In the genomic region with DNA sequence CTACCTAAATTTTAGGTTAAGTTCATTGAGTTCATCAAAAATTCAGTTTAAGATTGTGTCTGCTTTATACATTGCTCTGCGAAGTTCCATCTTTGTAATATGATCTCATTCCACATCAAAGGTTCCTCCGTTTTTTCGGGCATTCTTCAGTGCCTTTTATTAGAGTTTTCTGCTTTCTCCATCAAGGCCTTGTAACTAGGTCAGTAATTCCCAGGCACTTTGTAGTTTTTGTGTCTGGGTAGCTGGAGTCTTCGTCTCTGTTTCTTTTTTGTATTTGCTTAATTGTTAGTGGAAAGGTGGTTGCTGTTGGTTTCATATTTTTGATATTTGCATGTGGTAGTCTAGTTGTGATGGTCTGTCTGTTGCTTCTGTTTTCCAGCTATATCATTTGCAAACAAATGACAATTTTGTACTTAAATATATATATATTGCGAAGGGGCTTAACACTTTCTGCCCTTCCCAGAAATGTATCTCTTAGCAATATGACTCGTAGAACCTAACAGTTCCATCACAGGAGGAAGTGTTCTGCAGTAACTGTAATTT, we compare ENCODE assay signal across 9 cellular contexts.
DNase-seq lines count a peak whose midpoint lies in the region; ATAC-seq and TF ChIP-seq lines count a peak whose summit lies in the region.
"Had no signal": no experiment of that assay in that cellular context is flagged by ENCODE, and none has a peak within 500 bp of the region (broad histone marks: within the 10 kb centered on the region; RNA-seq: fewer than 3 reads in every experiment).

No MANE protein-coding gene starts in this region.

- H3K4me1 Mint-ChIP-seq in activated CD4-positive, alpha-beta T cell treated with anti-CD3 and anti-CD28 coated beads, Interleukin-2, amount 10 ng/mL, durations not matched to agents 24 days and 14 days, result peaks cover 69% of the 10 kb centered on the region
- H3K4me1 Mint-ChIP-seq in stimulated activated naive B cell treated with anti-CD40 and anti-IgM and Interleukin-4, amounts not matched to agents 10 μg/mL and 1 μg/mL and 100 μg/mL, for 72 hours, result peaks cover 47 to 87% of the 10 kb centered on the region in 2 donors

- H3K27ac Mint-ChIP-seq in activated CD4-positive, alpha-beta T cell treated with anti-CD3 and anti-CD28 coated beads, Interleukin-2, amount 10 ng/mL, durations not matched to agents 24 days and 14 days, result peak overlapping the region; percentile 93
- peak overlapping the region; percentile 85 for H3K27ac Mint-ChIP-seq in stimulated activated naive B cell treated with anti-CD40 and anti-IgM and Interleukin-4, amounts not matched to agents 10 μg/mL and 1 μg/mL and 100 μg/mL, for 72 hours

- no peaks in the 10 kb centered on the region for H3K36me3 ChIP-seq in adrenal gland (replicated peaks in 1 of 2)

- no peak for TF ChIP-seq CTCF in adrenal gland (IDR thresholded peaks at IDR 0.05)

- peak overlapping the region; percentile 82 for H3K4me3 Mint-ChIP-seq in activated CD4-positive, alpha-beta T cell treated with anti-CD3 and anti-CD28 coated beads, Interleukin-2, amount 10 ng/mL, durations not matched to agents 24 days and 14 days
- peak overlapping the region; percentile 37 to 68 for H3K4me3 Mint-ChIP-seq in stimulated activated naive B cell treated with anti-CD40 and anti-IgM and Interleukin-4, amounts not matched to agents 10 μg/mL and 1 μg/mL and 100 μg/mL, for 72 hours

- ATAC-seq in HG03135 (IDR thresholded peaks at IDR 0.05; ENCODE audit: unreplicated experiment), result peak; percentile 28
- peak; percentile 26 to 31 for ATAC-seq in stimulated activated naive B cell treated with anti-CD40 and anti-IgM and Interleukin-4, amounts not matched to agents 10 μg/mL and 1 μg/mL and 100 μg/mL, for 72 hours (replicated peaks)

- no peaks in the 10 kb centered on the region for H3K9me3 Mint-ChIP-seq in activated CD4-positive, alpha-beta T cell treated with anti-CD3 and anti-CD28 coated beads, Interleukin-2, amount 10 ng/mL, durations not matched to agents 24 days and 14 days
- no peaks in the 10 kb centered on the region for H3K9me3 Mint-ChIP-seq in stimulated activated naive B cell treated with anti-CD40 and anti-IgM and Interleukin-4, amounts not matched to agents 10 μg/mL and 1 μg/mL and 100 μg/mL, for 72 hours

- TF ChIP-seq POLR2A in adrenal gland (IDR thresholded peaks at IDR 0.05), result no peak

- no peaks in the 10 kb centered on the region for H3K27me3 Mint-ChIP-seq in activated CD4-positive, alpha-beta T cell treated with anti-CD3 and anti-CD28 coated beads, Interleukin-2, amount 10 ng/mL, durations not matched to agents 24 days and 14 days
- H3K27me3 Mint-ChIP-seq in stimulated activated naive B cell treated with anti-CD40 and anti-IgM and Interleukin-4, amounts not matched to agents 10 μg/mL and 1 μg/mL and 100 μg/mL, for 72 hours, result no peaks in the 10 kb centered on the region

- H3K4me1 ChIP-seq in adrenal gland (replicated peaks in 1 of 2), result peaks cover 42 to 58% of the 10 kb centered on the region in 2 donors

- no peak for DNase-seq in activated CD4-positive, alpha-beta T cell treated with anti-CD3 and anti-CD28 coated beads, Interleukin-2, amount 10 ng/mL, durations not matched to agents 24 days and 14 days
- no peak for DNase-seq in activated CD4-positive, alpha-beta T cell treated with anti-CD3 and anti-CD28 coated beads, Interleukin-2, amount 50 U/mL, for 1 hour
- DNase-seq in adrenal gland, result no peak
- DNase-seq in stimulated activated naive B cell treated with anti-CD40 and anti-IgM and Interleukin-4, amounts not matched to agents 10 μg/mL and 1 μg/mL and 100 μg/mL, for 72 hours, result no peak
- DNase-seq in foreskin melanocyte, result no peak
- DNase-seq in amygdala (lab: John Stamatoyannopoulos, UW), result no peak
- no peak for DNase-seq in DMS79 (lab: John Stamatoyannopoulos, UW)

- 34 to 40% (median 35%) methylated on average over 6 of the region's 6 CpGs for WGBS in adrenal gland, 4 donors

- H3K9me3 ChIP-seq in adrenal gland (replicated peaks in 1 of 3), result no peaks in the 10 kb centered on the region

- intact Hi-C loops in activated CD4-positive, alpha-beta T cell treated with anti-CD3 and anti-CD28 coated beads, Interleukin-2, amount 10 ng/mL, durations not matched to agents 24 days and 14 days (cut with micrococcal nuclease), result loop anchor here (1.0 to 5.0 kb wide), 5 partner anchors 33 to 169 kb away; a partner anchor contains a TSS
- intact Hi-C loops in adrenal gland (cut with DNase I), result no loop called here

- H3K36me3 Mint-ChIP-seq in activated CD4-positive, alpha-beta T cell treated with anti-CD3 and anti-CD28 coated beads, Interleukin-2, amount 10 ng/mL, durations not matched to agents 24 days and 14 days (ENCODE audit: low read depth), result peaks cover 34% of the 10 kb centered on the region
- peaks cover 10 to 30% of the 10 kb centered on the region in 2 donors for H3K36me3 Mint-ChIP-seq in stimulated activated naive B cell treated with anti-CD40 and anti-IgM and Interleukin-4, amounts not matched to agents 10 μg/mL and 1 μg/mL and 100 μg/mL, for 72 hours

- no peaks in the 10 kb centered on the region for H3K27me3 ChIP-seq in adrenal gland

- H3K4me3 ChIP-seq in adrenal gland, result no peak overlapping the region

- H3K27ac ChIP-seq in adrenal gland, result peak overlapping the region; percentile 48 to 91 (median 62)
- H3K27ac ChIP-seq: epithelial cell of prostate had no signal
